ENCODE assay signal across 41 cellular contexts in the genomic region with DNA sequence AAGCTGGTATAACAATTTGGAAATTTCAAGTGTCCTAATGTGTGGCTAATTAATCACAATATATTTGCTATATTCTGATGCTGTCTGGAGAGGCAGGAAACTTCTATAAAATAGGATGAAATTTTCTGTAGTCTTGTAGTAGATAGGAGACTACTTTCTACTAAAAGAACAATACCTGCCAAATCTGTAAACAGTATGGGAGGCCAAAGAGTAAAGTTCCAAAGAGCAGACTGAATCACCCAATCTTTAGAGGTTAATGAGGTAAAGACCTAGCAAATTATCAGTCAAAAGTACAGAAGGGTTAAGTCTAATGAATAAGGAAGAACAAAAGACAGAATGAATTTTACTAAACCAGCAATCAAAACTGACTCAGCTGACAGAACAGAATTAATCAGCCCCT. TPM values are rescaled to one million over a fixed set of nuclear protein-coding genes. Genes with fewer than 3 reads are reported as not detected.
"Had no signal": no experiment of that assay in that cellular context is flagged by ENCODE, and none has a peak within 500 bp of the region (broad histone marks: within the 10 kb centered on the region; RNA-seq: fewer than 3 reads in every experiment).

No MANE protein-coding gene starts in this region.

- ATAC-seq: activated naive CD4-positive, alpha-beta T cell treated with anti-CD3 and anti-CD28 coated beads, Interleukin-2, amount 50 U/mL, for 72 hours; activated naive CD8-positive, alpha-beta T cell treated with anti-CD3 and anti-CD28 coated beads, Interleukin-2, amount 50 U/mL, for 24 hours; activated T-cell treated with anti-CD3 and anti-CD28 coated beads, Interleukin-2, amount 50 U/mL, for 4 hours; activated T-cell treated with anti-CD3 and anti-CD28 coated beads, Interleukin-2, amount 50 U/mL, for 72 hours; activated T-helper 17 cell treated with anti-CD3 and anti-CD28 coated beads, Interleukin-2, amount 50 U/mL, for 72 hours; body of pancreas had no signal

- H3K27me3 ChIP-seq: adrenal gland, ascending aorta, body of pancreas, brain microvascular endothelial cell, breast epithelium, cardiac muscle cell had no signal

- DNase-seq: activated effector memory CD4-positive, alpha-beta T cell treated with anti-CD3 and anti-CD28 coated beads, Interleukin-2, amount 50 U/mL, for 16 hours; activated effector memory CD4-positive, alpha-beta T cell treated with Interleukin-2 at 50 U/mL for 16 hours; activated gamma-delta T cell; activated gamma-delta T cell treated with Interleukin-2 at 50 U/mL for 16 hours; activated naive CD4-positive, alpha-beta T cell; activated naive CD4-positive, alpha-beta T cell treated with anti-CD3 and anti-CD28 coated beads for 36 hours; activated naive CD4-positive, alpha-beta T cell treated with anti-CD3 and anti-CD28 coated beads, Interleukin-2, amount 10 ng/mL, durations not matched to agents 7 days and 5 days; activated naive CD4-positive, alpha-beta T cell treated with anti-CD3 and anti-CD28 coated beads, Interleukin-2, amount 50 U/mL, for 16 hours; activated naive CD4-positive, alpha-beta T cell treated with Interleukin-2 at 50 U/mL for 16 hours; activated naive CD8-positive, alpha-beta T cell treated with anti-CD3 and anti-CD28 coated beads for 36 hours; activated naive CD8-positive, alpha-beta T cell treated with anti-CD3 and anti-CD28 coated beads, Interleukin-2, amount 10 ng/mL, durations not matched to agents 7 days and 5 days; activated naive CD8-positive, alpha-beta T cell treated with anti-CD3 and anti-CD28 coated beads, Interleukin-2, amount 50 U/mL, for 24 hours; activated T-cell treated with anti-CD3 and anti-CD28 coated beads for 4 hours; activated T-cell treated with anti-CD3 and anti-CD28 coated beads, Interleukin-2, amount 50 U/mL, for 1 hour; activated T-cell treated with anti-CD3 and anti-CD28 coated beads, Interleukin-2, amount 50 U/mL, for 24 hours; activated T-cell treated with anti-CD3 and anti-CD28 coated beads, Interleukin-2, amount 50 U/mL, for 4 hours; activated T-cell treated with anti-CD3 and anti-CD28 coated beads, Interleukin-2, amount 50 U/mL, for 48 hours; activated T-cell treated with anti-CD3 and anti-CD28 coated beads, Interleukin-2, amount 50 U/mL, for 72 hours; adrenal gland; amniotic stem cell; amygdala; anterior cingulate cortex; aorta; body of pancreas; brain microvascular endothelial cell; caudate nucleus; central memory CD4-positive, alpha-beta T cell; cerebellar nuclear complex had no signal

- H3K27ac ChIP-seq: adrenal gland, ascending aorta, body of pancreas, brain microvascular endothelial cell, breast epithelium, cardiac muscle cell had no signal

- H3K9me3 ChIP-seq: adrenal gland, ascending aorta, body of pancreas, breast epithelium had no signal

- H3K4me3 Mint-ChIP-seq: activated naive CD4-positive, alpha-beta T cell treated with anti-CD3 and anti-CD28 coated beads for 36 hours; activated naive CD4-positive, alpha-beta T cell treated with anti-CD3 and anti-CD28 coated beads, Interleukin-2, amount 10 ng/mL, durations not matched to agents 7 days and 5 days; activated naive CD4-positive, alpha-beta T cell treated with anti-CD3 and anti-CD28 coated beads, Interleukin-2, amount 50 U/mL, for 24 hours; activated naive CD8-positive, alpha-beta T cell; activated naive CD8-positive, alpha-beta T cell treated with anti-CD3 and anti-CD28 coated beads for 36 hours; activated naive CD8-positive, alpha-beta T cell treated with anti-CD3 and anti-CD28 coated beads, Interleukin-2, amount 10 ng/mL, durations not matched to agents 7 days and 5 days; activated naive CD8-positive, alpha-beta T cell treated with anti-CD3 and anti-CD28 coated beads, Interleukin-2, amount 50 U/mL, for 24 hours; activated T-cell treated with anti-CD3 and anti-CD28 coated beads, Interleukin-2, amount 50 U/mL, for 24 hours; activated T-cell treated with anti-CD3 and anti-CD28 coated beads, Interleukin-2, amount 50 U/mL, for 4 hours; activated T-cell treated with anti-CD3 and anti-CD28 coated beads, Interleukin-2, amount 50 U/mL, for 72 hours; activated T-helper 1 cell treated with anti-CD3 and anti-CD28 coated beads, Interleukin-12 subunit alpha, Interleukin-12 subunit beta, Interleukin-2, Interleukin-4 antibody, amounts not matched to agents 30 ng/mL and 10 ng/mL and 1 ng/mL, durations not matched to agents 14 hours and 24 hours and 36 hours; activated T-helper 17 cell treated with anti-CD3 and anti-CD28 coated beads, Interleukin-2, amount 50 U/mL, for 72 hours; brain; central memory CD8-positive, alpha-beta T cell had no signal

- H3K36me3 ChIP-seq: adrenal gland, ascending aorta, brain microvascular endothelial cell, breast epithelium, cardiac muscle cell had no signal

- H3K4me1 ChIP-seq: adrenal gland, ascending aorta, body of pancreas, breast epithelium had no signal

- FAIRE-seq: astrocyte, bronchial epithelial cell had no signal

- H3K4me1 Mint-ChIP-seq: activated naive CD4-positive, alpha-beta T cell treated with anti-CD3 and anti-CD28 coated beads, Interleukin-2, amount 10 ng/mL, durations not matched to agents 7 days and 5 days; activated naive CD4-positive, alpha-beta T cell treated with anti-CD3 and anti-CD28 coated beads, Interleukin-2, amount 50 U/mL, for 24 hours; activated naive CD8-positive, alpha-beta T cell treated with anti-CD3 and anti-CD28 coated beads for 36 hours; activated naive CD8-positive, alpha-beta T cell treated with anti-CD3 and anti-CD28 coated beads, Interleukin-2, amount 10 ng/mL, durations not matched to agents 7 days and 5 days; activated naive CD8-positive, alpha-beta T cell treated with anti-CD3 and anti-CD28 coated beads, Interleukin-2, amount 50 U/mL, for 24 hours; activated T-helper 17 cell treated with anti-CD3 and anti-CD28 coated beads, Interleukin-2, amount 50 U/mL, for 72 hours; central memory CD8-positive, alpha-beta T cell had no signal

- H3K27me3 Mint-ChIP-seq: activated naive CD4-positive, alpha-beta T cell treated with anti-CD3 and anti-CD28 coated beads, Interleukin-2, amount 10 ng/mL, durations not matched to agents 7 days and 5 days; activated naive CD4-positive, alpha-beta T cell treated with anti-CD3 and anti-CD28 coated beads, Interleukin-2, amount 50 U/mL, for 24 hours; activated naive CD8-positive, alpha-beta T cell; activated naive CD8-positive, alpha-beta T cell treated with anti-CD3 and anti-CD28 coated beads for 36 hours; activated naive CD8-positive, alpha-beta T cell treated with anti-CD3 and anti-CD28 coated beads, Interleukin-2, amount 10 ng/mL, durations not matched to agents 7 days and 5 days; activated T-cell treated with anti-CD3 and anti-CD28 coated beads, Interleukin-2, amount 50 U/mL, for 24 hours; activated T-helper 17 cell treated with anti-CD3 and anti-CD28 coated beads, Interleukin-2, amount 50 U/mL, for 72 hours; central memory CD8-positive, alpha-beta T cell had no signal

- H3K9me3 Mint-ChIP-seq: activated naive CD4-positive, alpha-beta T cell treated with anti-CD3 and anti-CD28 coated beads for 36 hours; activated naive CD4-positive, alpha-beta T cell treated with anti-CD3 and anti-CD28 coated beads, Interleukin-2, amount 10 ng/mL, durations not matched to agents 7 days and 5 days; activated naive CD4-positive, alpha-beta T cell treated with anti-CD3 and anti-CD28 coated beads, Interleukin-2, amount 50 U/mL, for 24 hours; activated naive CD8-positive, alpha-beta T cell treated with anti-CD3 and anti-CD28 coated beads for 36 hours; activated naive CD8-positive, alpha-beta T cell treated with anti-CD3 and anti-CD28 coated beads, Interleukin-2, amount 10 ng/mL, durations not matched to agents 7 days and 5 days; activated naive CD8-positive, alpha-beta T cell treated with anti-CD3 and anti-CD28 coated beads, Interleukin-2, amount 50 U/mL, for 24 hours; activated T-cell treated with anti-CD3 and anti-CD28 coated beads, Interleukin-2, amount 50 U/mL, for 24 hours; activated T-cell treated with anti-CD3 and anti-CD28 coated beads, Interleukin-2, amount 50 U/mL, for 4 hours; activated T-helper 1 cell treated with anti-CD3 and anti-CD28 coated beads, Interleukin-12 subunit alpha, Interleukin-12 subunit beta, Interleukin-2, Interleukin-4 antibody, amounts not matched to agents 30 ng/mL and 10 ng/mL and 1 ng/mL, durations not matched to agents 14 hours and 24 hours and 36 hours; activated T-helper 2 cell treated with anti-CD3 and anti-CD28 coated beads, Interferon-gamma antibody, Interleukin-2, Interleukin-4, amounts not matched to agents 10 μg/mL and 5 μg/mL and 100 μg/mL, durations not matched to agents 14 hours and 24 hours and 36 hours; brain had no signal

- H3K36me3 Mint-ChIP-seq: activated naive CD4-positive, alpha-beta T cell treated with anti-CD3 and anti-CD28 coated beads, Interleukin-2, amount 10 ng/mL, durations not matched to agents 7 days and 5 days; activated naive CD4-positive, alpha-beta T cell treated with anti-CD3 and anti-CD28 coated beads, Interleukin-2, amount 50 U/mL, for 24 hours; activated naive CD4-positive, alpha-beta T cell treated with anti-CD3 and anti-CD28 coated beads, Interleukin-2, amount 50 U/mL, for 72 hours; activated naive CD8-positive, alpha-beta T cell; activated naive CD8-positive, alpha-beta T cell treated with anti-CD3 and anti-CD28 coated beads for 36 hours; activated naive CD8-positive, alpha-beta T cell treated with anti-CD3 and anti-CD28 coated beads, Interleukin-2, amount 10 ng/mL, durations not matched to agents 7 days and 5 days; brain had no signal

- H3K4me3 ChIP-seq: adrenal gland, ascending aorta, body of pancreas, breast epithelium, cardiac muscle cell had no signal

- H3K27ac Mint-ChIP-seq: activated naive CD4-positive, alpha-beta T cell treated with anti-CD3 and anti-CD28 coated beads for 36 hours; activated naive CD4-positive, alpha-beta T cell treated with anti-CD3 and anti-CD28 coated beads, Interleukin-2, amount 10 ng/mL, durations not matched to agents 7 days and 5 days; activated naive CD4-positive, alpha-beta T cell treated with anti-CD3 and anti-CD28 coated beads, Interleukin-2, amount 50 U/mL, for 24 hours; activated naive CD4-positive, alpha-beta T cell treated with anti-CD3 and anti-CD28 coated beads, Interleukin-2, amount 50 U/mL, for 72 hours; activated naive CD8-positive, alpha-beta T cell; activated naive CD8-positive, alpha-beta T cell treated with anti-CD3 and anti-CD28 coated beads for 36 hours; activated naive CD8-positive, alpha-beta T cell treated with anti-CD3 and anti-CD28 coated beads, Interleukin-2, amount 10 ng/mL, durations not matched to agents 7 days and 5 days; activated naive CD8-positive, alpha-beta T cell treated with anti-CD3 and anti-CD28 coated beads, Interleukin-2, amount 50 U/mL, for 24 hours; activated T-cell treated with anti-CD3 and anti-CD28 coated beads, Interleukin-2, amount 50 U/mL, for 24 hours; activated T-cell treated with anti-CD3 and anti-CD28 coated beads, Interleukin-2, amount 50 U/mL, for 72 hours; activated T-helper 1 cell treated with anti-CD3 and anti-CD28 coated beads, Interleukin-12 subunit alpha, Interleukin-12 subunit beta, Interleukin-2, Interleukin-4 antibody, amounts not matched to agents 30 ng/mL and 10 ng/mL and 1 ng/mL, durations not matched to agents 14 hours and 24 hours and 36 hours; activated T-helper 17 cell treated with anti-CD3 and anti-CD28 coated beads, Interleukin-2, amount 50 U/mL, for 72 hours; activated T-helper 2 cell treated with anti-CD3 and anti-CD28 coated beads, Interferon-gamma antibody, Interleukin-2, Interleukin-4, amounts not matched to agents 10 μg/mL and 5 μg/mL and 100 μg/mL, durations not matched to agents 14 hours and 24 hours and 36 hours; brain had no signal

RNA-seq across cellular contexts. Expression of a gene that starts 52.4 kb away (rescaled TPM):
- total RNA-seq: activated naive CD4-positive, alpha-beta T cell treated with anti-CD3 and anti-CD28 coated beads for 36 hours; activated naive CD4-positive, alpha-beta T cell treated with anti-CD3 and anti-CD28 coated beads, Interleukin-2, amount 50 U/mL, for 72 hours; activated naive CD8-positive, alpha-beta T cell treated with anti-CD3 and anti-CD28 coated beads for 36 hours; activated naive CD8-positive, alpha-beta T cell treated with anti-CD3 and anti-CD28 coated beads, Interleukin-2, amount 10 ng/mL, durations not matched to agents 7 days and 5 days; activated T-cell treated with anti-CD3 and anti-CD28 coated beads, Interleukin-2, amount 50 U/mL, for 4 hours; activated T-cell treated with anti-CD3 and anti-CD28 coated beads, Interleukin-2, amount 50 U/mL, for 72 hours; activated T-helper 1 cell treated with anti-CD3 and anti-CD28 coated beads, Interleukin-12 subunit alpha, Interleukin-12 subunit beta, Interleukin-2, Interleukin-4 antibody, amounts not matched to agents 30 ng/mL and 10 ng/mL and 1 ng/mL, durations not matched to agents 14 hours and 24 hours and 36 hours; activated T-helper 17 cell treated with anti-CD3 and anti-CD28 coated beads, Interleukin-2, amount 50 U/mL, for 72 hours; activated T-helper 2 cell treated with anti-CD3 and anti-CD28 coated beads, Interferon-gamma antibody, Interleukin-2, Interleukin-4, amounts not matched to agents 10 μg/mL and 5 μg/mL and 100 μg/mL, durations not matched to agents 14 hours and 24 hours and 36 hours; bronchial epithelial cell had no signal
- polyA plus RNA-seq: cardiac muscle cell had no signal
